Comparison of ENCODE assay signal across 9 cellular contexts in the genomic region with DNA sequence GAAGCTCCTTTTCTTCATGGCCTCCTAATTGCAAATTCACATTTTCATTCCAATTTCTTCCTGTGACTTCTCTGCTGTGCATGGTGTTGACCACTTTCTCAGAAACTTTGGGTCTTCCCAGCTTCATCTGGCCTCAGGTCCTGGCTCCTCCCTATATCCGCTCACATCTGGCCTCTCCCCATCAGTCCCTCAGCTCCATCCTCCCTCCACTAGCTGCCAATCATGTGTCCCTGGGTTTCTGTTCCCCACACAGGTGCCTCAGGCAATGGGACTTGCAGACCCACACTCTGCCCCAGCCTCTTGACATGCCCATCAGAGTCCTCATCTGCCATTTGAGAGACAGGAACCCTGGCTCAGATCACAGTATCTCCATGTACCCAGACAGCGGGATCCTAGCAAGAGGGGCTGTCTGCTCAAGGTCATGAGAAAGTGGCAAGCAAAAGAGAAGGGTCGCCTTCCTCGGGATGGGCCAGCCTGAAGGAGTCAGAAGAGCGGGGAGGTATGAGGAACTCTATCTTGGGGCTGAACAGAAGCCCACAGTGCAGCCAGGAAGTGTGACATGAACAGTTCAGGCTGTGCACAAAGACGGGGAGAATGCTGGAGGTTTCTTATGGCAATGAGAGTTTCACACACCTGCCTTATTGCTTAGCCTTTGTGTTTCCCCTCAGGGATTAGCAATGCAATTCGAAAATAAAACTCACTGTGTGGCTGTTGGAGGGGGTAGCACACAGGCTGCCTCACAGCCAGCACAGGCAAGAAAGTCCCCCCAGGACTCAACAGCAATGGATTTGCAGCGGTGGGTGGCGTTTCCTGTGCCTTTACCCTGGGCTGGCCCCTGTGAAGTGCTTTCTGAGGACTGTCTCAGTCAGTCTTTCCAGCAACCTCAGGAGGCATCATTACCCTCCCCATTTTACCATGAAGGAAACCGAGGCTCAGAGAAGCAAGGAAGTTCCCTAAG.
DNase-seq lines count a peak whose midpoint lies in the region; ATAC-seq and TF ChIP-seq lines count a peak whose summit lies in the region.
"Had no signal": no experiment of that assay in that cellular context is flagged by ENCODE, and none has a peak within 500 bp of the region (broad histone marks: within the 10 kb centered on the region; RNA-seq: fewer than 3 reads in every experiment).

No MANE protein-coding gene starts in this region.

- H3K36me3 Mint-ChIP-seq in stimulated activated effector memory CD8-positive, alpha-beta T cell treated with anti-CD3 and anti-CD28 coated beads, Interleukin-12 subunit alpha, Interleukin-12 subunit beta, amount 100 ng/mL, for 72 hours: peaks cover 7% of the 10 kb centered on the region
- no peaks in the 10 kb centered on the region for H3K36me3 Mint-ChIP-seq in Calu3 (ENCODE audit: insufficient read depth, unreplicated experiment)

- peak overlapping the region; percentile 32 for H3K4me3 Mint-ChIP-seq in stimulated activated effector memory CD8-positive, alpha-beta T cell treated with anti-CD3 and anti-CD28 coated beads, Interleukin-12 subunit alpha, Interleukin-12 subunit beta, amount 100 ng/mL, for 72 hours
- no peak overlapping the region for H3K4me3 Mint-ChIP-seq in Calu3 (ENCODE audit: low read depth, unreplicated experiment)
- H3K4me3 Mint-ChIP-seq: effector memory CD8-positive, alpha-beta T cell had no signal

- ATAC-seq in HG02938 (IDR thresholded peaks at IDR 0.05; ENCODE audit: unreplicated experiment): peak; percentile 60
- peak; percentile 75 for ATAC-seq in stimulated activated effector memory CD8-positive, alpha-beta T cell treated with anti-CD3 and anti-CD28 coated beads, Interleukin-12 subunit alpha, Interleukin-12 subunit beta, amount 100 ng/mL, for 72 hours
- ATAC-seq in sciatic nerve: no peak
- ATAC-seq: effector memory CD8-positive, alpha-beta T cell had no signal

- peaks cover 15% of the 10 kb centered on the region for H3K27me3 Mint-ChIP-seq in Calu3 (ENCODE audit: unreplicated experiment)

- CTCF ChIA-PET in Calu3 (lab: Charles Lee): interaction anchor here (0.6 to 1.3 kb wide), 3 partner anchors 255 to 417 kb away, joined by 4 to 6 read pairs (median 5); no protein-coding TSS in a partner anchor

- in situ Hi-C loops in astrocyte of the spinal cord (cut with HindIII; ENCODE audit: low sequenced_read_pairs): no loop called here

- TF ChIP-seq CTCF in astrocyte of the spinal cord (IDR thresholded peaks at IDR 0.05; ENCODE audit: low read depth, low read length) (no peak), Calu3 (IDR thresholded peaks at IDR 0.05; ENCODE audit: unreplicated experiment) (no peak)

- BruUV-seq in Calu3 (replicated peaks; lab: Mats Ljungman, UMichigan): no TSS peak

- peaks cover 21% of the 10 kb centered on the region for H3K4me1 Mint-ChIP-seq in stimulated activated effector memory CD8-positive, alpha-beta T cell treated with anti-CD3 and anti-CD28 coated beads, Interleukin-12 subunit alpha, Interleukin-12 subunit beta, amount 100 ng/mL, for 72 hours
- no peaks in the 10 kb centered on the region for H3K4me1 Mint-ChIP-seq in Calu3 (ENCODE audit: low read depth, unreplicated experiment)

- peak; percentile 77 for DNase-seq in activated CD8-positive, alpha-beta memory T cell treated with anti-CD3 and anti-CD28 coated beads for 24 hours
- no peak for DNase-seq in activated CD8-positive, alpha-beta memory T cell treated with anti-CD3 and anti-CD28 coated beads, Interleukin-2, amount 50 U/mL, for 4 hours
- DNase-seq in astrocyte of the spinal cord (ENCODE audit: low read depth, low spot score): no peak
- DNase-seq in stimulated activated effector memory CD8-positive, alpha-beta T cell treated with anti-CD3 and anti-CD28 coated beads, Interleukin-12 subunit alpha, Interleukin-12 subunit beta, amount 100 ng/mL, for 72 hours (ENCODE audit: low spot score in 2 of 2): no peak
- no peak for DNase-seq in sciatic nerve (ENCODE audit: low spot score)
- DNase-seq in NCI-H1417 (lab: John Stamatoyannopoulos, UW): no peak
- no peak for DNase-seq in Calu3
- DNase-seq: effector memory CD8-positive, alpha-beta T cell had no signal

- H3K9me3 Mint-ChIP-seq in stimulated activated effector memory CD8-positive, alpha-beta T cell treated with anti-CD3 and anti-CD28 coated beads, Interleukin-12 subunit alpha, Interleukin-12 subunit beta, amount 100 ng/mL, for 72 hours: no peaks in the 10 kb centered on the region
- no peaks in the 10 kb centered on the region for H3K9me3 Mint-ChIP-seq in Calu3 (ENCODE audit: low read depth, unreplicated experiment)
- H3K9me3 Mint-ChIP-seq: effector memory CD8-positive, alpha-beta T cell had no signal

- H3K4me3 ChIP-seq in astrocyte of the spinal cord (ENCODE audit: low read depth, low read length): peak overlapping the region; percentile 14

- peak overlapping the region; percentile 79 for H3K27ac Mint-ChIP-seq in stimulated activated effector memory CD8-positive, alpha-beta T cell treated with anti-CD3 and anti-CD28 coated beads, Interleukin-12 subunit alpha, Interleukin-12 subunit beta, amount 100 ng/mL, for 72 hours
- no peak overlapping the region for H3K27ac Mint-ChIP-seq in Calu3 (ENCODE audit: unreplicated experiment)
- H3K27ac Mint-ChIP-seq: effector memory CD8-positive, alpha-beta T cell had no signal

- intact Hi-C loops in sciatic nerve (cut with DNase I): no loop called here
- intact Hi-C loops in Calu3 (cut with micrococcal nuclease; ENCODE audit: unreplicated experiment): loop anchor here (1.0 to 5.0 kb wide), 4 partner anchors 167 to 416 kb away; partner anchors contain the start of gene COL6A3
